ENCODE assay signal across 8 cellular contexts in the genomic region with DNA sequence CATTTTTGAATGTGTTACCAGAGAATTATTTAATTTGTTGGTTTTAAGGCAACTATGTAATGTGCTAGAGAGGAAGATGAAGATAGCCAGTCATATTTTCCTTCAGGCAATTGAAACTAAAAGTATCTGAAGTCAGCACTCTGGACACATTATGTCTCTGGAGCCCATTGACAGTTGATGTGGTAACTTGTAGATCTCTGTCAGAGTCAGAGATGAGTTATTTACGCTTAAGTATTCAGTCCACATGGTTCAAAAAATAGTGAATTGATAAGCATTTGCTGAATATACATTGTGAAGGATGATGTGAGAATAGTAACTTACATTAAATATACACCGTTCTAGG. TPM values are rescaled to one million over a fixed set of nuclear protein-coding genes. Genes with fewer than 3 reads are reported as not detected.
DNase-seq lines count a peak whose midpoint lies in the region; ATAC-seq and TF ChIP-seq lines count a peak whose summit lies in the region.

No MANE protein-coding gene starts in this region.

- peak overlapping the region; percentile 76 to 89 for H3K4me3 ChIP-seq in SK-N-SH (ENCODE audit: low read depth in 2 of 2, low read length in 1 of 2)
- H3K4me3 ChIP-seq in fibroblast of lung (replicated peaks in 1 of 4; ENCODE audit: control extremely low read depth in 1 of 4, insufficient read depth in 1 of 4, low read depth in 3 of 4, low read length in 4 of 4), result peak overlapping the region; percentile 34 to 90 (median 62)
- peak overlapping the region in 5 of 7 experiments; percentile 72 to 84 (median 78) for H3K4me3 ChIP-seq in skin epidermis

- no peak for ATAC-seq in SK-N-SH treated with all-trans-retinoic acid at 6 μM for 48 hours
- ATAC-seq in HG03442 (IDR thresholded peaks at IDR 0.05; ENCODE audit: unreplicated experiment), result no peak
- no peak for ATAC-seq in GM19328 (IDR thresholded peaks at IDR 0.05; ENCODE audit: unreplicated experiment)

- peaks cover 38 to 50% of the 10 kb centered on the region in 2 experiments for H3K36me3 ChIP-seq in SK-N-SH (replicated peaks in 1 of 2; ENCODE audit: control insufficient read depth in 1 of 2, insufficient read depth in 2 of 2, low read length in 1 of 2)
- H3K36me3 ChIP-seq in fibroblast of lung (ENCODE audit: control insufficient read depth, insufficient read depth, low read length), result no peaks in the 10 kb centered on the region

- CTCF ChIA-PET in SK-N-SH (lab: Yijun Ruan, JAX), result interaction anchor here (1.0 kb wide), 1 partner anchor 12 kb away, joined by 6 read pairs; no protein-coding TSS in a partner anchor

- H3K4me2 ChIP-seq in SK-N-SH (peak overlapping the region; percentile 91), fibroblast of lung (ENCODE audit: extremely low read depth, insufficient read depth, low read length) (peak overlapping the region; percentile 92)

- peak overlapping the region; percentile 7 to 62; a peak in 3 of 4 replicates for H3K27ac ChIP-seq in SK-N-SH (ENCODE audit: low read depth in 2 of 2, low read length in 1 of 2)
- H3K27ac ChIP-seq in fibroblast of lung (ENCODE audit: insufficient read depth, low read length), result no peak overlapping the region
- H3K27ac ChIP-seq in skin epidermis, result peak overlapping the region in 3 of 21 experiments; percentile 13 to 98 (median 20)

- DNase-seq in SK-N-SH, result no peak
- no peak for DNase-seq in fibroblast of lung (ENCODE audit: low read depth in 2 of 2)
- DNase-seq in NCI-H226, result no peak

- H3K27me3 ChIP-seq in SK-N-SH (ENCODE audit: insufficient read depth), result no peaks in the 10 kb centered on the region
- H3K27me3 ChIP-seq in fibroblast of lung (ENCODE audit: control insufficient read depth, insufficient read depth, low read length), result no peaks in the 10 kb centered on the region

- peaks cover 50% of the 10 kb centered on the region for H4K20me1 ChIP-seq in SK-N-SH (ENCODE audit: insufficient read depth)
- no peaks in the 10 kb centered on the region for H4K20me1 ChIP-seq in fibroblast of lung (ENCODE audit: control insufficient read depth, extremely low read depth, insufficient read depth, low read length)

- H3K9me3 ChIP-seq in SK-N-SH, result no peaks in the 10 kb centered on the region
- H3K9me3 ChIP-seq in fibroblast of lung (ENCODE audit: control insufficient read depth, insufficient read depth, low read depth, low read length), result no peaks in the 10 kb centered on the region

- no peaks in the 10 kb centered on the region for H3K9me2 ChIP-seq in SK-N-SH

- peaks cover 11% of the 10 kb centered on the region for H3K27me3 Mint-ChIP-seq in T-helper 1 cell treated with Interleukin-12 subunit alpha and Interleukin-12 subunit beta and Interleukin-4 antibody, amounts not matched to agents 30 μg/mL and 1 μg/mL, for 36 hours (ENCODE audit: low read depth)

- H3K4me3 Mint-ChIP-seq in T-helper 1 cell treated with Interleukin-12 subunit alpha and Interleukin-12 subunit beta and Interleukin-4 antibody, amounts not matched to agents 30 μg/mL and 1 μg/mL, for 36 hours, result peak overlapping the region; percentile 96

- no peak for TF ChIP-seq RAD21 in SK-N-SH (IDR thresholded peaks at IDR 0.05; ENCODE audit: low read length)

- H3K36me3 Mint-ChIP-seq in T-helper 1 cell treated with Interleukin-12 subunit alpha and Interleukin-12 subunit beta and Interleukin-4 antibody, amounts not matched to agents 30 μg/mL and 1 μg/mL, for 36 hours (ENCODE audit: low read depth), result peaks cover 8% of the 10 kb centered on the region

- H3K4me1 Mint-ChIP-seq in T-helper 1 cell treated with Interleukin-12 subunit alpha and Interleukin-12 subunit beta and Interleukin-4 antibody, amounts not matched to agents 30 μg/mL and 1 μg/mL, for 36 hours (ENCODE audit: low read depth), result peaks cover 32% of the 10 kb centered on the region

- H3F3A ChIP-seq in SK-N-SH (replicated peaks; ENCODE audit: insufficient read depth), result peaks cover 20% of the 10 kb centered on the region

- H3K79me2 ChIP-seq in SK-N-SH (ENCODE audit: insufficient read depth) (peaks cover 64% of the 10 kb centered on the region), fibroblast of lung (ENCODE audit: control insufficient read depth, insufficient read depth, low read length) (peaks cover 46% of the 10 kb centered on the region)

- H3K4me1 ChIP-seq in SK-N-SH (ENCODE audit: control insufficient read depth in 1 of 2, insufficient read depth in 2 of 2, low read depth in 1 of 2, low read length in 1 of 2) (peaks cover 19 to 20% of the 10 kb centered on the region in 2 experiments; a peak in 3 of 4 replicates), fibroblast of lung (ENCODE audit: control insufficient read depth, extremely low read depth, insufficient read depth, low read length) (peaks cover 4% of the 10 kb centered on the region)

- H2AFZ ChIP-seq in SK-N-SH (ENCODE audit: low read depth) (no peak overlapping the region), fibroblast of lung (ENCODE audit: low read length) (no peak overlapping the region)

- no peaks in the 10 kb centered on the region for H3K9me3 Mint-ChIP-seq in T-helper 1 cell treated with Interleukin-12 subunit alpha and Interleukin-12 subunit beta and Interleukin-4 antibody, amounts not matched to agents 30 μg/mL and 1 μg/mL, for 36 hours

- WGBS in SK-N-SH (ENCODE audit: low lambda C conversion rate), result 83% methylated on average over 2 of the region's 2 CpGs

- TF ChIP-seq EP300 in SK-N-SH (IDR thresholded peaks at IDR 0.05; ENCODE audit: borderline replicate concordance in 1 of 2, low read depth in 1 of 2, low read length in 1 of 2), result no peak

- H3K27ac Mint-ChIP-seq in T-helper 1 cell treated with Interleukin-12 subunit alpha and Interleukin-12 subunit beta and Interleukin-4 antibody, amounts not matched to agents 30 μg/mL and 1 μg/mL, for 36 hours, result peak overlapping the region; percentile 98

- H3K9ac ChIP-seq in SK-N-SH (peak overlapping the region; percentile 22; the same call in 1 of the 2 replicates), fibroblast of lung (ENCODE audit: insufficient read depth, low read length) (no peak overlapping the region)

- no peak for TF ChIP-seq CTCF in SK-N-SH (IDR thresholded peaks at IDR 0.05)
- no peak for TF ChIP-seq CTCF in fibroblast of lung (conservative IDR thresholded peaks at IDR 0.05 in 1 of 2, IDR thresholded peaks at IDR 0.05 in 1 of 2; ENCODE audit: low read depth in 1 of 2, low read length in 2 of 2)

- POLR2A ChIA-PET in SK-N-SH (lab: Yijun Ruan, JAX), result interaction anchor here (1.0 to 1.1 kb wide), 2 partner anchors 97 to 108 kb away, joined by 3 to 8 read pairs; a partner anchor contains a TSS

TF ChIP-seq in SK-N-SH, 30 proteins besides CTCF, POLR2A, EP300 and RAD21 (continues in another document):
- TF ChIP-seq, protein P1, sequence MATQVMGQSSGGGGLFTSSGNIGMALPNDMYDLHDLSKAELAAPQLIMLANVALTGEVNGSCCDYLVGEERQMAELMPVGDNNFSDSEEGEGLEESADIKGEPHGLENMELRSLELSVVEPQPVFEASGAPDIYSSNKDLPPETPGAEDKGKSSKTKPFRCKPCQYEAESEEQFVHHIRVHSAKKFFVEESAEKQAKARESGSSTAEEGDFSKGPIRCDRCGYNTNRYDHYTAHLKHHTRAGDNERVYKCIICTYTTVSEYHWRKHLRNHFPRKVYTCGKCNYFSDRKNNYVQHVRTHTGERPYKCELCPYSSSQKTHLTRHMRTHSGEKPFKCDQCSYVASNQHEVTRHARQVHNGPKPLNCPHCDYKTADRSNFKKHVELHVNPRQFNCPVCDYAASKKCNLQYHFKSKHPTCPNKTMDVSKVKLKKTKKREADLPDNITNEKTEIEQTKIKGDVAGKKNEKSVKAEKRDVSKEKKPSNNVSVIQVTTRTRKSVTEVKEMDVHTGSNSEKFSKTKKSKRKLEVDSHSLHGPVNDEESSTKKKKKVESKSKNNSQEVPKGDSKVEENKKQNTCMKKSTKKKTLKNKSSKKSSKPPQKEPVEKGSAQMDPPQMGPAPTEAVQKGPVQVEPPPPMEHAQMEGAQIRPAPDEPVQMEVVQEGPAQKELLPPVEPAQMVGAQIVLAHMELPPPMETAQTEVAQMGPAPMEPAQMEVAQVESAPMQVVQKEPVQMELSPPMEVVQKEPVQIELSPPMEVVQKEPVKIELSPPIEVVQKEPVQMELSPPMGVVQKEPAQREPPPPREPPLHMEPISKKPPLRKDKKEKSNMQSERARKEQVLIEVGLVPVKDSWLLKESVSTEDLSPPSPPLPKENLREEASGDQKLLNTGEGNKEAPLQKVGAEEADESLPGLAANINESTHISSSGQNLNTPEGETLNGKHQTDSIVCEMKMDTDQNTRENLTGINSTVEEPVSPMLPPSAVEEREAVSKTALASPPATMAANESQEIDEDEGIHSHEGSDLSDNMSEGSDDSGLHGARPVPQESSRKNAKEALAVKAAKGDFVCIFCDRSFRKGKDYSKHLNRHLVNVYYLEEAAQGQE (IDR thresholded peaks at IDR 0.05; ENCODE audit: low read depth, low read length), result no peak

TF ChIP-seq in SK-N-SH treated with all-trans-retinoic acid at 6 μM for 48 hours, 23 proteins besides CTCF, POLR2A, EP300 and RAD21 (continues in another document):
- no peak for TF ChIP-seq ARNTL (CRISPR knock-in tag; IDR thresholded peaks at IDR 0.05; ENCODE audit: borderline replicate concordance, low read depth)
- no peak for TF ChIP-seq ESRRG (CRISPR knock-in tag; IDR thresholded peaks at IDR 0.05)
- TF ChIP-seq OSR1 (CRISPR knock-in tag; IDR thresholded peaks at IDR 0.05), result no peak
- TF ChIP-seq BACH2 (CRISPR knock-in tag; IDR thresholded peaks at IDR 0.05; ENCODE audit: borderline replicate concordance), result no peak
- TF ChIP-seq CSDC2 (CRISPR knock-in tag; IDR thresholded peaks at IDR 0.05), result no peak
- TF ChIP-seq ZFP30 (CRISPR knock-in tag; IDR thresholded peaks at IDR 0.05), result no peak
- no peak for TF ChIP-seq ZNF565 (CRISPR knock-in tag; conservative IDR thresholded peaks at IDR 0.05; ENCODE audit: low read depth)
- no peak for TF ChIP-seq TCF4 (CRISPR knock-in tag; IDR thresholded peaks at IDR 0.05; ENCODE audit: borderline replicate concordance)

RNA-seq across cellular contexts. Expression of a gene that starts 2.1 kb away (rescaled TPM):
- polyA plus RNA-seq in SK-N-SH (2012; rRNA removed), result 11.5 and 15.8 TPM in 2 replicates
- polyA plus RNA-seq in SK-N-SH (2012; cell fraction: cytosol; rRNA removed), result 14.0 and 16.6 TPM in 2 replicates
- 23.1 and 56.4 TPM in 2 replicates for polyA plus RNA-seq in SK-N-SH (2012; cell fraction: nucleus; rRNA removed)
- 51.1 and 63.4 TPM in 2 replicates for total RNA-seq in fibroblast of lung
- polyA plus RNA-seq in fibroblast of lung, result 21.5 and 37.3 TPM in 2 replicates
- polyA plus RNA-seq in fibroblast of lung (2012), result 13.3 and 27.8 TPM in 2 replicates
- polyA minus RNA-seq in fibroblast of lung (ENCODE audit: low replicate concordance), result 4.4 and 7.6 TPM in 2 replicates
